Comparison of ENCODE assay signal across 12 cellular contexts in genomic region chr2:235675678-235676535, GRCh38.
DNase-seq lines count a peak whose midpoint lies in the region; ATAC-seq and TF ChIP-seq lines count a peak whose summit lies in the region.
"Had no signal": no experiment of that assay in that cellular context is flagged by ENCODE, and none has a peak within 500 bp of the region (broad histone marks: within the 10 kb centered on the region; RNA-seq: fewer than 3 reads in every experiment).

No MANE protein-coding gene starts in this region.

- H3K4me1 Mint-ChIP-seq in Calu3 (ENCODE audit: low read depth, unreplicated experiment) = peaks cover 84% of the 10 kb centered on the region
- peaks cover 31 to 58% of the 10 kb centered on the region in 2 donors for H3K4me1 Mint-ChIP-seq in effector memory CD8-positive, alpha-beta T cell (ENCODE audit: low read depth in 2 of 2)
- H3K4me1 Mint-ChIP-seq: activated B cell treated with CpG ODN at 0.5 μM for 24 hours had no signal

- H4K20me1 ChIP-seq in osteoblast (ENCODE audit: insufficient read depth, low read length) = peaks cover 86% of the 10 kb centered on the region

- peak; percentile 35 for ATAC-seq in effector memory CD8-positive, alpha-beta T cell (replicated peaks)
- ATAC-seq in HG03520 (IDR thresholded peaks at IDR 0.05; ENCODE audit: unreplicated experiment) = no peak

- H3K27ac ChIP-seq in osteoblast (ENCODE audit: low read depth, low read length) = no peak overlapping the region

- no peak overlapping the region for H2AFZ ChIP-seq in osteoblast (ENCODE audit: low read length)

- peaks cover 20% of the 10 kb centered on the region for H3K36me3 Mint-ChIP-seq in Calu3 (ENCODE audit: insufficient read depth, unreplicated experiment)
- H3K36me3 Mint-ChIP-seq in effector memory CD8-positive, alpha-beta T cell (ENCODE audit: insufficient read depth) = peaks cover 8% of the 10 kb centered on the region

- H3K4me3 ChIP-seq in osteoblast (ENCODE audit: insufficient read depth, low read length) = no peak overlapping the region
- H3K4me3 ChIP-seq: tibial nerve had no signal

- H3K27ac Mint-ChIP-seq in Calu3 (ENCODE audit: unreplicated experiment) = peak overlapping the region; percentile 17
- peak overlapping the region; percentile 2 to 20 for H3K27ac Mint-ChIP-seq in effector memory CD8-positive, alpha-beta T cell
- H3K27ac Mint-ChIP-seq: activated B cell treated with CpG ODN at 0.5 μM for 24 hours; activated T-helper 2 cell treated with anti-CD3 and anti-CD28 coated beads, Interferon-gamma antibody, Interleukin-2, Interleukin-4, amounts not matched to agents 10 μg/mL and 5 μg/mL and 100 μg/mL, durations not matched to agents 14 hours and 24 hours and 36 hours had no signal

- no peak overlapping the region for H3K4me2 ChIP-seq in osteoblast (ENCODE audit: insufficient read depth, low read length)

- no peaks in the 10 kb centered on the region for H3K27me3 ChIP-seq in osteoblast (ENCODE audit: insufficient read depth, low read length)
- H3K27me3 ChIP-seq: tibial nerve had no signal

- DNase-seq in Calu3 (peak; percentile 7), NCI-H226 (peak; percentile 64), osteoblast (ENCODE audit: insufficient read length, low spot score, missing footprints) (peak; percentile 97), GM10248 (ENCODE audit: extremely low spot score) (no peak), C1 segment of cervical spinal cord (lab: John Stamatoyannopoulos, UW) (no peak)
- no peak for DNase-seq in effector memory CD8-positive, alpha-beta T cell
- DNase-seq: activated B cell treated with CpG ODN at 0.5 μM for 24 hours, DMS79, NCI-H1694 had no signal

- peaks cover 17% of the 10 kb centered on the region for H3K4me1 ChIP-seq in osteoblast (ENCODE audit: insufficient read depth, low read length)

- H3K4me3 Mint-ChIP-seq in Calu3 (ENCODE audit: low read depth, unreplicated experiment) = peak overlapping the region; percentile 22
- H3K4me3 Mint-ChIP-seq in effector memory CD8-positive, alpha-beta T cell = peak overlapping the region in 1 of 2 donors; percentile 36
- H3K4me3 Mint-ChIP-seq: activated B cell treated with CpG ODN at 0.5 μM for 24 hours had no signal

- CTCF ChIA-PET in Calu3 (lab: Charles Lee) = interaction anchor here (0.6 to 3.0 kb wide), 6 partner anchors 10 to 242 kb away, joined by 3 to 13 read pairs (median 5); no protein-coding TSS in a partner anchor
- CTCF ChIA-PET in GM10248 (lab: Yijun Ruan, JAX) = interaction anchor here (0.9 to 1.4 kb wide), 2 partner anchors 12 to 14 kb away, joined by 3 to 5 read pairs; no protein-coding TSS in a partner anchor

- TF ChIP-seq CTCF in Calu3 (IDR thresholded peaks at IDR 0.05; ENCODE audit: unreplicated experiment) (peak; percentile 44), osteoblast (IDR thresholded peaks at IDR 0.05; ENCODE audit: extremely low read depth, low read depth, low read length) (peak; percentile 22), GM10248 (IDR thresholded peaks at IDR 0.05; ENCODE audit: control extremely low read depth, extremely low read depth, low read depth, missing control alignments) (no peak)

- H3K9me3 ChIP-seq in osteoblast (ENCODE audit: low read depth, low read length) = no peaks in the 10 kb centered on the region
- H3K9me3 ChIP-seq: tibial nerve had no signal

- H3K9me3 Mint-ChIP-seq in Calu3 (ENCODE audit: low read depth, unreplicated experiment) = no peaks in the 10 kb centered on the region
- H3K9me3 Mint-ChIP-seq in effector memory CD8-positive, alpha-beta T cell = no peaks in the 10 kb centered on the region
- H3K9me3 Mint-ChIP-seq: activated B cell treated with CpG ODN at 0.5 μM for 24 hours; activated T-helper 2 cell treated with anti-CD3 and anti-CD28 coated beads, Interferon-gamma antibody, Interleukin-2, Interleukin-4, amounts not matched to agents 10 μg/mL and 5 μg/mL and 100 μg/mL, durations not matched to agents 14 hours and 24 hours and 36 hours had no signal

- H3K27me3 Mint-ChIP-seq in Calu3 (ENCODE audit: unreplicated experiment) = no peaks in the 10 kb centered on the region
- peaks cover 6 to 11% of the 10 kb centered on the region in 2 donors for H3K27me3 Mint-ChIP-seq in effector memory CD8-positive, alpha-beta T cell

- peaks cover 72% of the 10 kb centered on the region for H3K79me2 ChIP-seq in osteoblast (ENCODE audit: insufficient read depth, low read length)

- no TSS peak for BruUV-seq in Calu3 (replicated peaks; lab: Mats Ljungman, UMichigan)

- POLR2A ChIA-PET in GM10248 (lab: Yijun Ruan, JAX) = no interaction called here

- no peaks in the 10 kb centered on the region for H3K36me3 ChIP-seq in osteoblast (ENCODE audit: insufficient read depth, low read length)
- H3K36me3 ChIP-seq: tibial nerve had no signal

- intact Hi-C loops in Calu3 (cut with micrococcal nuclease; ENCODE audit: unreplicated experiment) = no loop called here

Comparison
In these comparisons a context has a peak if more than half of its experiments do, and no peak if none do; other contexts are left out.
1. DNase-seq: peak in Calu3 (single experiment), NCI-H226 (single experiment) and osteoblast (single experiment); none in effector memory CD8-positive, alpha-beta T cell (0 of 3), GM10248 (single experiment) and C1 segment of cervical spinal cord (0 of 14).